Comparison of ENCODE assay signal across 8 cellular contexts in the genomic region with DNA sequence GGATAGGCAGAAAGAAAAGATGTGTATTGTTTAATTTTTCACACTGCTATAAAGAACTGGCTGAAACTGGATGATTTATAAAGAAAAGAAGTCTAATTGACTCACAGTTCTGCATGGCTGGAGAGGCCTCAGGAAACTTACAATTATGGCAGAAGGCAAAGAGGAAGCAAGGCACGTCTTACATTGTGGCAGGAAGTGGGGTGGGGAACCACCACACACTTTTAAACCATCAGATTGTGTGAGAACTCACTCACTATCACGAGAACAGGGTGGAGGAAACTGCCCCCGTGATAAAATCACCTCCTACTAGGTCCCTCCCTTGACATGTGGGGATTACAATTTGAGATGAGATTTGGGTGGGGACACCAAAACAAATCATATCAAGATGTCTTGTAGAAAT. TPM values are rescaled to one million over a fixed set of nuclear protein-coding genes. Genes with fewer than 3 reads are reported as not detected.
A peak's percentile ranks its signal among the peaks of the same experiment; 100 is the strongest.
DNase-seq lines count a peak whose midpoint lies in the region; ATAC-seq lines count a peak whose summit lies in the region.
"Not testable (repeated sequence)": the region's sequence is repeated elsewhere in the genome, so short reads cannot be mapped to it uniquely, and the experiment has no call there.

No MANE protein-coding gene starts in this region.

- H3K4me1 Mint-ChIP-seq in CD4-positive, alpha-beta memory T cell = peaks cover 12 to 29% (median 19%) of the 10 kb centered on the region in 4 donors
- peaks cover 23% of the 10 kb centered on the region for H3K4me1 Mint-ChIP-seq in activated CD4-positive, alpha-beta memory T cell treated with anti-CD3 and anti-CD28 coated beads, Interleukin-2, amount 10 ng/mL, durations not matched to agents 7 days and 5 days
- peaks cover 27 to 34% of the 10 kb centered on the region in 2 donors for H3K4me1 Mint-ChIP-seq in immature natural killer cell

- POLR2A ChIA-PET in CD4-positive, alpha-beta memory T cell (lab: Charles Lee; ENCODE audit: partially characterized antibody); activated CD4-positive, alpha-beta memory T cell treated with anti-CD3 and anti-CD28 coated beads, Interleukin-2, amount 10 ng/mL, durations not matched to agents 7 days and 5 days (lab: Charles Lee): not testable (repeated sequence)

- DNase-seq in CD4-positive, alpha-beta memory T cell = peak in 3 of 5 donors; percentile 26 to 45 (median 28)
- DNase-seq in NOMO-1 (lab: John Stamatoyannopoulos, UW; ENCODE audit: unreplicated experiment in 2 of 2) (peak; percentile 9 to 52), immature natural killer cell (peak; percentile 26 to 51 (median 48))
- DNase-seq in activated CD4-positive, alpha-beta memory T cell treated with anti-CD3 and anti-CD28 coated beads, Interleukin-2, amount 10 ng/mL, durations not matched to agents 7 days and 5 days = peak; percentile 62

- peaks cover 9 to 14% of the 10 kb centered on the region in 2 donors for H3K27me3 Mint-ChIP-seq in CD4-positive, alpha-beta memory T cell
- H3K27me3 Mint-ChIP-seq in activated CD4-positive, alpha-beta memory T cell treated with anti-CD3 and anti-CD28 coated beads, Interleukin-2, amount 10 ng/mL, durations not matched to agents 7 days and 5 days = peaks cover 20% of the 10 kb centered on the region
- peaks cover 7 to 16% (median 14%) of the 10 kb centered on the region in 3 donors for H3K27me3 Mint-ChIP-seq in immature natural killer cell (ENCODE audit: low read depth in 3 of 3)

- peaks cover 0 to 23% (median 15%) of the 10 kb centered on the region in 8 donors for H3K9me3 Mint-ChIP-seq in CD4-positive, alpha-beta memory T cell
- peaks cover 27% of the 10 kb centered on the region for H3K9me3 Mint-ChIP-seq in activated CD4-positive, alpha-beta memory T cell treated with anti-CD3 and anti-CD28 coated beads, Interleukin-2, amount 10 ng/mL, durations not matched to agents 7 days and 5 days
- H3K9me3 Mint-ChIP-seq in immature natural killer cell = peaks cover 5 to 27% (median 10%) of the 10 kb centered on the region in 6 donors

- not testable (repeated sequence) for H3K4me3 ChIP-seq in CD4-positive, alpha-beta memory T cell (ENCODE audit: low read length in 2 of 2)

- not testable (repeated sequence) for H3K9me3 ChIP-seq in CD4-positive, alpha-beta memory T cell (ENCODE audit: control insufficient read depth in 1 of 2, low read length in 2 of 2)

- peak overlapping the region in 2 of 8 donors; percentile 3 to 7 for H3K4me3 Mint-ChIP-seq in CD4-positive, alpha-beta memory T cell
- not testable (repeated sequence) for H3K4me3 Mint-ChIP-seq in activated CD4-positive, alpha-beta memory T cell treated with anti-CD3 and anti-CD28 coated beads, Interleukin-2, amount 10 ng/mL, durations not matched to agents 7 days and 5 days
- H3K4me3 Mint-ChIP-seq in immature natural killer cell = peak overlapping the region; percentile 2 to 41 (median 9)

- peak overlapping the region in 4 of 7 donors; percentile 17 to 42 (median 21) for H3K27ac Mint-ChIP-seq in CD4-positive, alpha-beta memory T cell
- peak overlapping the region; percentile 11 for H3K27ac Mint-ChIP-seq in activated CD4-positive, alpha-beta memory T cell treated with anti-CD3 and anti-CD28 coated beads, Interleukin-2, amount 10 ng/mL, durations not matched to agents 7 days and 5 days
- H3K27ac Mint-ChIP-seq in immature natural killer cell = peak overlapping the region in 5 of 6 donors; percentile 16 to 80 (median 50)

- H3K27ac ChIP-seq in CD4-positive, alpha-beta memory T cell (ENCODE audit: low read depth, low read length) = not testable (repeated sequence)

- H3K36me3 Mint-ChIP-seq in CD4-positive, alpha-beta memory T cell = peaks cover 0 to 11% of the 10 kb centered on the region in 2 donors
- not testable (repeated sequence) for H3K36me3 Mint-ChIP-seq in activated CD4-positive, alpha-beta memory T cell treated with anti-CD3 and anti-CD28 coated beads, Interleukin-2, amount 10 ng/mL, durations not matched to agents 7 days and 5 days (ENCODE audit: low read depth)
- peaks cover 8 to 18% (median 13%) of the 10 kb centered on the region in 3 donors for H3K36me3 Mint-ChIP-seq in immature natural killer cell

- intact Hi-C loops in CD4-positive, alpha-beta memory T cell (cut with micrococcal nuclease) = not testable (repeated sequence)

- not testable (repeated sequence) for H3K36me3 ChIP-seq in CD4-positive, alpha-beta memory T cell (ENCODE audit: insufficient read depth, low read length)

- not testable (repeated sequence) for H3K4me1 ChIP-seq in CD4-positive, alpha-beta memory T cell (ENCODE audit: insufficient read depth, low read length)

- ATAC-seq in GM18861 (IDR thresholded peaks at IDR 0.05; ENCODE audit: unreplicated experiment) (peak; percentile 90), GM21447 (IDR thresholded peaks at IDR 0.05; ENCODE audit: unreplicated experiment) (peak; percentile 96), HG02885 (IDR thresholded peaks at IDR 0.05; ENCODE audit: poor library complexity, unreplicated experiment) (peak; percentile 88), HG03457 (IDR thresholded peaks at IDR 0.05; ENCODE audit: unreplicated experiment) (peak; percentile 89)

- not testable (repeated sequence) for H3K27me3 ChIP-seq in CD4-positive, alpha-beta memory T cell (ENCODE audit: insufficient read depth, low read length)

- CTCF ChIA-PET in CD4-positive, alpha-beta memory T cell (lab: Charles Lee; ENCODE audit: partially characterized antibody); activated CD4-positive, alpha-beta memory T cell treated with anti-CD3 and anti-CD28 coated beads, Interleukin-2, amount 10 ng/mL, durations not matched to agents 7 days and 5 days (lab: Charles Lee): not testable (repeated sequence)

RNA-seq across cellular contexts. Expression of a gene that starts 5.5 kb away (rescaled TPM):
- total RNA-seq in CD4-positive, alpha-beta memory T cell = not detected
- under 1 TPM in 1 of 2 donors, not detected in 1; 0.05 TPM for polyA plus RNA-seq in CD4-positive, alpha-beta memory T cell
- total RNA-seq in activated CD4-positive, alpha-beta memory T cell treated with anti-CD3 and anti-CD28 coated beads, Interleukin-2, amount 10 ng/mL, durations not matched to agents 7 days and 5 days = under 1 TPM in 1 of 2 experiments, not detected in 1; 0.03 TPM
- not detected for polyA plus RNA-seq in immature natural killer cell
